ENCODE assay signal across 9 cellular contexts in genomic region chr1:21638531-21639341, GRCh38. TPM values are rescaled to one million over a fixed set of nuclear protein-coding genes. Genes with fewer than 3 reads are reported as not detected.
DNase-seq lines count a peak whose midpoint lies in the region; ATAC-seq and TF ChIP-seq lines count a peak whose summit lies in the region.
"Had no signal": no experiment of that assay in that cellular context is flagged by ENCODE, and none has a peak within 500 bp of the region (broad histone marks: within the 10 kb centered on the region; RNA-seq: fewer than 3 reads in every experiment).

No MANE protein-coding gene starts in this region.

- peaks cover 7% of the 10 kb centered on the region for H3K27me3 Mint-ChIP-seq in activated naive CD4-positive, alpha-beta T cell treated with anti-CD3 and anti-CD28 coated beads for 36 hours (ENCODE audit: low read depth)
- H3K27me3 Mint-ChIP-seq in type B pancreatic cell (peaks cover 6% of the 10 kb centered on the region), glutamatergic neuron (ENCODE audit: unreplicated experiment) (peaks cover 4% of the 10 kb centered on the region)

- H3F3A ChIP-seq in SK-N-SH (replicated peaks; ENCODE audit: insufficient read depth) = no peaks in the 10 kb centered on the region

- no peak overlapping the region for H3K9ac ChIP-seq in SK-N-SH

- H3K9me2 ChIP-seq in SK-N-SH = no peaks in the 10 kb centered on the region

- POLR2A ChIA-PET in SK-N-SH (lab: Yijun Ruan, JAX) = no interaction called here

- no peaks in the 10 kb centered on the region for H3K36me3 Mint-ChIP-seq in activated naive CD4-positive, alpha-beta T cell treated with anti-CD3 and anti-CD28 coated beads for 36 hours (ENCODE audit: low read depth)
- H3K36me3 Mint-ChIP-seq in type B pancreatic cell (no peaks in the 10 kb centered on the region), glutamatergic neuron (ENCODE audit: unreplicated experiment) (no peaks in the 10 kb centered on the region)

- H3K9me3 Mint-ChIP-seq in activated naive CD4-positive, alpha-beta T cell treated with anti-CD3 and anti-CD28 coated beads for 36 hours = no peaks in the 10 kb centered on the region
- H3K9me3 Mint-ChIP-seq in type B pancreatic cell (no peaks in the 10 kb centered on the region), glutamatergic neuron (ENCODE audit: unreplicated experiment) (peaks cover 2% of the 10 kb centered on the region)

- H3K27ac ChIP-seq in SK-N-SH (ENCODE audit: low read depth in 2 of 2, low read length in 1 of 2) = no peak overlapping the region

- no peak for TF ChIP-seq RAD21 in SK-N-SH (IDR thresholded peaks at IDR 0.05; ENCODE audit: low read length)

- no peaks in the 10 kb centered on the region for H3K79me2 ChIP-seq in SK-N-SH (ENCODE audit: insufficient read depth)

- no peak overlapping the region for H2AFZ ChIP-seq in SK-N-SH (ENCODE audit: low read depth)

- no peak for TF ChIP-seq EP300 in SK-N-SH (IDR thresholded peaks at IDR 0.05; ENCODE audit: borderline replicate concordance in 1 of 2, low read depth in 1 of 2, low read length in 1 of 2)

- H3K27me3 ChIP-seq in SK-N-SH (ENCODE audit: insufficient read depth) = peaks cover 12% of the 10 kb centered on the region; the same call in 1 of the 2 replicates

- intact Hi-C loops in activated naive CD4-positive, alpha-beta T cell treated with anti-CD3 and anti-CD28 coated beads for 36 hours (cut with micrococcal nuclease) = no loop called here
- intact Hi-C loops in left ventricle myocardium superior (cut with micrococcal nuclease) = no loop called here

- no peak overlapping the region for H3K4me2 ChIP-seq in SK-N-SH

- TF ChIP-seq CTCF in SK-N-SH (IDR thresholded peaks at IDR 0.05) (no peak), type B pancreatic cell (conservative IDR thresholded peaks at IDR 0.05) (no peak), glutamatergic neuron (IDR thresholded peaks at IDR 0.05; ENCODE audit: partially characterized antibody, unreplicated experiment) (no peak)

- peak; percentile 77 for ATAC-seq in left ventricle myocardium superior

- DNase-seq in activated naive CD4-positive, alpha-beta T cell treated with anti-CD3 and anti-CD28 coated beads for 36 hours = peak; percentile 46
- no peak for DNase-seq in activated naive CD4-positive, alpha-beta T cell (lab: John Stamatoyannopoulos, UW)
- no peak for DNase-seq in SK-N-SH
- peak; percentile 47 for DNase-seq in left ventricle myocardium superior
- no peak for DNase-seq in type B pancreatic cell (ENCODE audit: extremely low spot score, unreplicated experiment)
- no peak for DNase-seq in activated gamma-delta T cell (lab: John Stamatoyannopoulos, UW)
- DNase-seq in glutamatergic neuron = no peak
- no peak for DNase-seq in NCI-H187 (lab: John Stamatoyannopoulos, UW)
- DNase-seq: cortex of kidney had no signal

- 31% methylated on average over 7 of the region's 10 CpGs for WGBS in SK-N-SH (ENCODE audit: low lambda C conversion rate)

- no peaks in the 10 kb centered on the region for H3K36me3 ChIP-seq in SK-N-SH (replicated peaks in 1 of 2; ENCODE audit: control insufficient read depth in 1 of 2, insufficient read depth in 2 of 2, low read length in 1 of 2)

- H3K4me3 ChIP-seq in SK-N-SH (ENCODE audit: low read depth in 2 of 2, low read length in 1 of 2) = no peak overlapping the region

- H3K9me3 ChIP-seq in SK-N-SH = no peaks in the 10 kb centered on the region

- no peaks in the 10 kb centered on the region for H4K20me1 ChIP-seq in SK-N-SH (ENCODE audit: insufficient read depth)

- CTCF ChIA-PET in activated naive CD4-positive, alpha-beta T cell treated with anti-CD3 and anti-CD28 coated beads for 36 hours (lab: Charles Lee) = no interaction called here
- CTCF ChIA-PET in SK-N-SH (lab: Yijun Ruan, JAX) = interaction anchor here (0.8 to 1.2 kb wide), 3 partner anchors 14 to 43 kb away, joined by 3 to 4 read pairs (median 3); no protein-coding TSS in a partner anchor

- H3K4me1 Mint-ChIP-seq in activated naive CD4-positive, alpha-beta T cell treated with anti-CD3 and anti-CD28 coated beads for 36 hours (ENCODE audit: low read depth) = peaks cover 8% of the 10 kb centered on the region
- peaks cover 24% of the 10 kb centered on the region for H3K4me1 Mint-ChIP-seq in type B pancreatic cell (ENCODE audit: unreplicated experiment)
- H3K4me1 Mint-ChIP-seq in glutamatergic neuron (ENCODE audit: low read depth, unreplicated experiment) = no peaks in the 10 kb centered on the region

- H3K27ac Mint-ChIP-seq in activated naive CD4-positive, alpha-beta T cell treated with anti-CD3 and anti-CD28 coated beads for 36 hours = no peak overlapping the region
- H3K27ac Mint-ChIP-seq in type B pancreatic cell = peak overlapping the region; percentile 91
- H3K27ac Mint-ChIP-seq in glutamatergic neuron (ENCODE audit: unreplicated experiment) = no peak overlapping the region

- H3K4me3 Mint-ChIP-seq in activated naive CD4-positive, alpha-beta T cell treated with anti-CD3 and anti-CD28 coated beads for 36 hours = no peak overlapping the region
- no peak overlapping the region for H3K4me3 Mint-ChIP-seq in type B pancreatic cell
- no peak overlapping the region for H3K4me3 Mint-ChIP-seq in glutamatergic neuron (ENCODE audit: unreplicated experiment)

- peaks cover 0 to 7% of the 10 kb centered on the region in 2 experiments; a peak in 1 of 4 replicates for H3K4me1 ChIP-seq in SK-N-SH (ENCODE audit: control insufficient read depth in 1 of 2, insufficient read depth in 2 of 2, low read depth in 1 of 2, low read length in 1 of 2)

TF ChIP-seq in SK-N-SH, 30 proteins besides CTCF, POLR2A, EP300 and RAD21:
- no peak; the same call in 1 of the 2 replicates for TF ChIP-seq JUND (IDR thresholded peaks at IDR 0.05)
- peak; percentile 37; the same call in 1 of the 2 replicates for TF ChIP-seq FOSL2 (IDR thresholded peaks at IDR 0.05; ENCODE audit: borderline replicate concordance, low read depth)
- TF ChIP-seq POLR2AphosphoS5 (IDR thresholded peaks at IDR 0.05; ENCODE audit: low read depth, low read length) = no peak
- no peak for TF ChIP-seq RFX5 (IDR thresholded peaks at IDR 0.05; ENCODE audit: low read length)

RNA-seq across cellular contexts. Expression of gene RAP1GAP, which starts 30.4 kb away (rescaled TPM):
- under 1 TPM; 0.15 to 0.41 TPM for total RNA-seq in activated naive CD4-positive, alpha-beta T cell treated with anti-CD3 and anti-CD28 coated beads for 36 hours
- 0.78 and 0.99 TPM in 2 replicates for polyA plus RNA-seq in SK-N-SH (2012; rRNA removed)
- polyA plus RNA-seq in SK-N-SH (2012; cell fraction: cytosol; rRNA removed) = 0.53 and 0.84 TPM in 2 replicates
- 0.89 and 1.3 TPM in 2 replicates for polyA plus RNA-seq in SK-N-SH (2012; cell fraction: nucleus; rRNA removed)
- 3.4 TPM for total RNA-seq in left ventricle myocardium superior
- total RNA-seq in type B pancreatic cell (ENCODE audit: low replicate concordance) = 18.5 and 20.3 TPM in 2 replicates
- total RNA-seq in glutamatergic neuron (ENCODE audit: unreplicated experiment) = 4.8 TPM

Comparison
In these comparisons a context has a peak if more than half of its experiments do, and no peak if none do; other contexts are left out.
1. DNase-seq: peak in activated naive CD4-positive, alpha-beta T cell treated with anti-CD3 and anti-CD28 coated beads for 36 hours (single experiment) and left ventricle myocardium superior (single experiment); none in activated naive CD4-positive, alpha-beta T cell (0 of 4), SK-N-SH (single experiment), type B pancreatic cell (single experiment), activated gamma-delta T cell (single experiment), glutamatergic neuron (single experiment) and NCI-H187 (0 of 2).